Comparison of ENCODE assay signal across 22 cellular contexts in genomic region chr1:30721311-30722174, GRCh38. TPM values are rescaled to one million over a fixed set of nuclear protein-coding genes. Genes with fewer than 3 reads are reported as not detected.
DNase-seq lines count a peak whose midpoint lies in the region; ATAC-seq, FAIRE-seq and TF ChIP-seq lines count a peak whose summit lies in the region.
"Had no signal": no experiment of that assay in that cellular context is flagged by ENCODE, and none has a peak within 500 bp of the region (broad histone marks: within the 10 kb centered on the region; RNA-seq: fewer than 3 reads in every experiment).

No MANE protein-coding gene starts in this region.

- H3K27ac ChIP-seq in RWPE2 (ENCODE audit: poor library complexity, severe bottlenecking) (no peak overlapping the region), kidney (ENCODE audit: low read depth in 2 of 2, low read length in 2 of 2) (no peak overlapping the region), substantia nigra (ENCODE audit: low read depth, low read length, poor library complexity, severe bottlenecking) (peak overlapping the region; percentile 68)
- no peak overlapping the region for H3K27ac ChIP-seq in CD8-positive, alpha-beta T cell (ENCODE audit: low read depth, low read length)
- H3K27ac ChIP-seq: cardiac muscle cell, gastrocnemius medialis, parathyroid adenoma, tibial artery had no signal

- peaks cover 48% of the 10 kb centered on the region for H3K4me1 Mint-ChIP-seq in CD8-positive, alpha-beta T cell (ENCODE audit: low read depth)

- no peaks in the 10 kb centered on the region for H3K27me3 Mint-ChIP-seq in CD8-positive, alpha-beta T cell (ENCODE audit: low read depth)
- H3K27me3 Mint-ChIP-seq: activated CD4-positive, alpha-beta memory T cell treated with anti-CD3 and anti-CD28 coated beads for 36 hours; naive thymus-derived CD4-positive, alpha-beta T cell had no signal

- H3K9me3 ChIP-seq in RWPE2 (ENCODE audit: severe bottlenecking) (no peaks in the 10 kb centered on the region), kidney (ENCODE audit: control insufficient read depth in 1 of 2, low read length in 2 of 2) (no peaks in the 10 kb centered on the region)
- no peaks in the 10 kb centered on the region for H3K9me3 ChIP-seq in CD8-positive, alpha-beta T cell (ENCODE audit: low read length)
- H3K9me3 ChIP-seq: gastrocnemius medialis, tibial artery had no signal

- DNase-seq in GM06990 (ENCODE audit: extremely low read depth, insufficient read length) (no peak), RWPE2 (ENCODE audit: low spot score) (no peak), kidney (peak; percentile 76), substantia nigra (lab: John Stamatoyannopoulos, UW) (no peak), RCC 7860 (ENCODE audit: low spot score) (no peak)
- no peak for DNase-seq in CD8-positive, alpha-beta T cell
- DNase-seq: activated CD4-positive, alpha-beta memory T cell treated with anti-CD3 and anti-CD28 coated beads for 36 hours; activated CD4-positive, CD25-positive, alpha-beta regulatory T cell; activated naive CD4-positive, alpha-beta T cell; amniotic stem cell; gastrocnemius medialis; naive thymus-derived CD4-positive, alpha-beta T cell; NCI-H1436; tibial artery had no signal

- CTCF ChIA-PET in CD8-positive, alpha-beta T cell (lab: Charles Lee) = interaction anchor here (0.7 to 17.1 kb wide), 11 partner anchors 8 to 207 kb away, joined by 3 to 485 read pairs (median 12); partner anchors contain the start of gene LAPTM5

- FAIRE-seq in kidney (lab: Jason Lieb, UNC) (no peak), RCC 7860 (lab: Jason Lieb, UNC) (no peak)
- FAIRE-seq: keratinocyte had no signal

- H3K4me1 ChIP-seq in RWPE2 (ENCODE audit: insufficient read depth, poor library complexity, severe bottlenecking) (no peaks in the 10 kb centered on the region), kidney (ENCODE audit: control insufficient read depth in 1 of 2, insufficient read depth in 1 of 2, low read depth in 1 of 2, low read length in 2 of 2) (peaks cover 8 to 9% of the 10 kb centered on the region in 2 donors)
- peaks cover 34% of the 10 kb centered on the region for H3K4me1 ChIP-seq in CD8-positive, alpha-beta T cell (ENCODE audit: insufficient read depth, low read length)
- H3K4me1 ChIP-seq: parathyroid adenoma had no signal

- H3K36me3 Mint-ChIP-seq in CD8-positive, alpha-beta T cell = peaks cover 45% of the 10 kb centered on the region

- intact Hi-C loops in kidney (cut with DNase I) = loop anchor here (5.0 kb wide), 1 partner anchor 56 kb away; no protein-coding TSS in a partner anchor
- intact Hi-C loops in CD8-positive, alpha-beta T cell (cut with DNase I, micrococcal nuclease) = no loop called here

- no peaks in the 10 kb centered on the region for H3K27me3 ChIP-seq in GM06990 (replicated peaks; ENCODE audit: control insufficient read depth, insufficient read depth, low read length)
- H3K27me3 ChIP-seq in RWPE2 (ENCODE audit: insufficient read depth, poor library complexity, severe bottlenecking) = no peaks in the 10 kb centered on the region
- H3K27me3 ChIP-seq in CD8-positive, alpha-beta T cell (ENCODE audit: insufficient read depth, low read length) = no peaks in the 10 kb centered on the region
- H3K27me3 ChIP-seq: cardiac muscle cell, gastrocnemius medialis, tibial artery had no signal

- H3K27ac Mint-ChIP-seq in CD8-positive, alpha-beta T cell = no peak overlapping the region
- H3K27ac Mint-ChIP-seq: activated CD4-positive, alpha-beta memory T cell treated with anti-CD3 and anti-CD28 coated beads for 36 hours; T-helper 2 cell treated with Interferon-gamma antibody and Interleukin-4, amounts not matched to agents 5 μg/mL and 100 μg/mL, for 36 hours had no signal

- H3K4me3 ChIP-seq in GM06990 (replicated peaks; ENCODE audit: low read depth, low read length) (no peak overlapping the region), RWPE2 (ENCODE audit: severe bottlenecking) (no peak overlapping the region), kidney (ENCODE audit: low read length in 2 of 2) (no peak overlapping the region)
- no peak overlapping the region for H3K4me3 ChIP-seq in CD8-positive, alpha-beta T cell (ENCODE audit: low read depth, low read length)
- H3K4me3 ChIP-seq: cardiac muscle cell, gastrocnemius medialis, tibial artery had no signal

- no peak overlapping the region for H3K9ac ChIP-seq in kidney (ENCODE audit: low read length in 2 of 2)
- H3K9ac ChIP-seq: parathyroid adenoma had no signal

- H3K36me3 ChIP-seq in GM06990 (ENCODE audit: control insufficient read depth, insufficient read depth, low read length) (peaks cover 3% of the 10 kb centered on the region; the same call in 1 of the 2 replicates), RWPE2 (ENCODE audit: low read depth) (no peaks in the 10 kb centered on the region), kidney (ENCODE audit: control insufficient read depth in 1 of 2, insufficient read depth in 2 of 2, low read length in 2 of 2) (no peaks in the 10 kb centered on the region)
- H3K36me3 ChIP-seq in CD8-positive, alpha-beta T cell (ENCODE audit: insufficient read depth, low read length) = peaks cover 15% of the 10 kb centered on the region
- H3K36me3 ChIP-seq: cardiac muscle cell, gastrocnemius medialis had no signal

- ATAC-seq in RWPE2 (ENCODE audit: low read depth) (no peak), GM21786 (IDR thresholded peaks at IDR 0.05; ENCODE audit: unreplicated experiment) (no peak)
- ATAC-seq in CD8-positive, alpha-beta T cell = no peak
- ATAC-seq: esophagus mucosa; gastrocnemius medialis; naive thymus-derived CD4-positive, alpha-beta T cell; sciatic nerve had no signal

- peak; percentile 21 for TF ChIP-seq CTCF in GM06990 (IDR thresholded peaks at IDR 0.05; ENCODE audit: insufficient read depth, low read length, poor library complexity, severe bottlenecking)
- TF ChIP-seq CTCF in RWPE2 (IDR thresholded peaks at IDR 0.05; ENCODE audit: poor library complexity, severe bottlenecking) = peak; percentile 14
- no peak for TF ChIP-seq CTCF in kidney (IDR thresholded peaks at IDR 0.05; ENCODE audit: borderline replicate concordance, extremely low read depth, insufficient read depth)
- no peak for TF ChIP-seq CTCF in CD8-positive, alpha-beta T cell (IDR thresholded peaks at IDR 0.05)

- H3K9me3 Mint-ChIP-seq in CD8-positive, alpha-beta T cell = no peaks in the 10 kb centered on the region
- H3K9me3 Mint-ChIP-seq: activated CD4-positive, alpha-beta memory T cell treated with anti-CD3 and anti-CD28 coated beads for 36 hours had no signal

- POLR2A ChIA-PET in CD8-positive, alpha-beta T cell (lab: Charles Lee) = interaction anchor here (0.8 to 4.0 kb wide), 3 partner anchors 11 to 57 kb away, joined by 3 to 50 read pairs (median 4); no protein-coding TSS in a partner anchor

- no peak overlapping the region for H3K4me3 Mint-ChIP-seq in CD8-positive, alpha-beta T cell
- H3K4me3 Mint-ChIP-seq: activated CD4-positive, alpha-beta memory T cell treated with anti-CD3 and anti-CD28 coated beads for 36 hours; T-helper 2 cell treated with Interferon-gamma antibody and Interleukin-4, amounts not matched to agents 5 μg/mL and 100 μg/mL, for 36 hours had no signal

RNA-seq across cellular contexts. Expression of gene MATN1, which starts 1.8 kb away (rescaled TPM):
- total RNA-seq in kidney = 0.13 TPM
- not detected for polyA plus RNA-seq in kidney (ENCODE audit: insufficient read depth, low read depth, low replicate concordance)
- 1 to 10 TPM; 6.6 to 7.4 TPM for total RNA-seq in CD8-positive, alpha-beta T cell
- total RNA-seq: Calu3, esophagus mucosa, gastrocnemius medialis had no signal
- polyA plus RNA-seq: naive thymus-derived CD4-positive, alpha-beta T cell had no signal

RNA-seq across cellular contexts. Expression of gene LAPTM5, which starts 36.0 kb away (rescaled TPM):
- 108 TPM for total RNA-seq in kidney
- 23.5 TPM for polyA plus RNA-seq in kidney (ENCODE audit: insufficient read depth, low read depth, low replicate concordance)
- 100 to 1,000 TPM; 629 to 653 TPM for total RNA-seq in CD8-positive, alpha-beta T cell
- total RNA-seq: Calu3 had no signal

Comparison
In these comparisons a context has a peak if more than half of its experiments do, and no peak if none do; other contexts are left out.
1. CTCF ChIP-seq: peak in GM06990 (single experiment) and RWPE2 (single experiment); none in kidney (single experiment) and CD8-positive, alpha-beta T cell (single experiment).